ENCODE assay signal across 27 cellular contexts in genomic region chr13:21868823-21869222, GRCh38.
"Had no signal": no experiment of that assay in that cellular context is flagged by ENCODE, and none has a peak within 500 bp of the region (broad histone marks: within the 10 kb centered on the region; RNA-seq: fewer than 3 reads in every experiment).

No MANE protein-coding gene starts in this region.

- H3K27ac ChIP-seq: ascending aorta, breast epithelium, cardiac muscle cell, colonic mucosa, foreskin keratinocyte, gastroesophageal sphincter, heart right ventricle, VCaP had no signal

- H3K36me3 ChIP-seq: ascending aorta, breast epithelium, cardiac muscle cell, colonic mucosa, gastroesophageal sphincter, heart right ventricle had no signal

- DNase-seq: activated CD4-positive, alpha-beta memory T cell treated with anti-CD3 and anti-CD28 coated beads for 36 hours; activated CD4-positive, alpha-beta T cell treated with anti-CD3 and anti-CD28 coated beads for 36 hours; activated CD4-positive, CD25-positive, alpha-beta regulatory T cell; activated CD4-positive, CD25-positive, alpha-beta regulatory T cell treated with anti-CD3 and anti-CD28 coated beads, Interleukin-2, amount 50 U/mL, for 72 hours; activated CD8-positive, alpha-beta memory T cell treated with anti-CD3 and anti-CD28 coated beads, Interleukin-2, amount 10 ng/mL, durations not matched to agents 7 days and 5 days; activated CD8-positive, alpha-beta memory T cell treated with anti-CD3 and anti-CD28 coated beads, Interleukin-2, amount 50 U/mL, for 4 hours; activated CD8-positive, alpha-beta T cell treated with anti-CD3 and anti-CD28 coated beads, Interleukin-2, amount 10 ng/mL, durations not matched to agents 7 days and 5 days; activated gamma-delta T cell; activated naive CD4-positive, alpha-beta T cell; activated naive CD4-positive, alpha-beta T cell treated with anti-CD3 and anti-CD28 coated beads, Interleukin-2, amount 10 ng/mL, durations not matched to agents 7 days and 5 days; activated naive CD8-positive, alpha-beta T cell treated with anti-CD3 and anti-CD28 coated beads, Interleukin-2, amount 10 ng/mL, durations not matched to agents 7 days and 5 days; activated T-cell treated with anti-CD3 and anti-CD28 coated beads, Interleukin-2, amount 50 U/mL, for 1 hour; activated T-cell treated with anti-CD3 and anti-CD28 coated beads, Interleukin-2, amount 50 U/mL, for 72 hours; colonic mucosa; effector CD8-positive, alpha-beta T cell; foreskin keratinocyte; heart right ventricle; T-helper 2 cell had no signal

- H3K9me3 Mint-ChIP-seq: activated naive CD4-positive, alpha-beta T cell treated with anti-CD3 and anti-CD28 coated beads, Interleukin-2, amount 10 ng/mL, durations not matched to agents 7 days and 5 days; activated naive CD8-positive, alpha-beta T cell treated with anti-CD3 and anti-CD28 coated beads, Interleukin-2, amount 10 ng/mL, durations not matched to agents 7 days and 5 days; central memory CD8-positive, alpha-beta T cell had no signal

- H3K36me3 Mint-ChIP-seq: activated CD4-positive, alpha-beta memory T cell treated with anti-CD3 and anti-CD28 coated beads for 36 hours; activated CD8-positive, alpha-beta memory T cell treated with anti-CD3 and anti-CD28 coated beads, Interleukin-2, amount 10 ng/mL, durations not matched to agents 7 days and 5 days; activated naive CD4-positive, alpha-beta T cell treated with anti-CD3 and anti-CD28 coated beads, Interleukin-2, amount 10 ng/mL, durations not matched to agents 7 days and 5 days; activated naive CD8-positive, alpha-beta T cell treated with anti-CD3 and anti-CD28 coated beads, Interleukin-2, amount 10 ng/mL, durations not matched to agents 7 days and 5 days; brain had no signal

- H3K4me3 ChIP-seq: ascending aorta, breast epithelium, cardiac muscle cell, colonic mucosa, gastroesophageal sphincter, heart right ventricle had no signal

- H3K4me1 ChIP-seq: ascending aorta, breast epithelium, colonic mucosa, foreskin keratinocyte, heart right ventricle had no signal

- H3K27me3 ChIP-seq: ascending aorta, breast epithelium, cardiac muscle cell, colonic mucosa, foreskin keratinocyte, gastroesophageal sphincter, heart right ventricle had no signal

- H3K27ac Mint-ChIP-seq: activated CD4-positive, alpha-beta memory T cell treated with anti-CD3 and anti-CD28 coated beads for 36 hours; activated CD4-positive, alpha-beta T cell treated with anti-CD3 and anti-CD28 coated beads for 36 hours; activated CD4-positive, alpha-beta T cell treated with anti-CD3 and anti-CD28 coated beads, Interleukin-2, amount 10 ng/mL, durations not matched to agents 24 days and 14 days; activated CD8-positive, alpha-beta memory T cell treated with anti-CD3 and anti-CD28 coated beads, Interleukin-2, amount 10 ng/mL, durations not matched to agents 7 days and 5 days; activated CD8-positive, alpha-beta T cell treated with anti-CD3 and anti-CD28 coated beads, Interleukin-2, amount 10 ng/mL, durations not matched to agents 7 days and 5 days; activated naive CD4-positive, alpha-beta T cell treated with anti-CD3 and anti-CD28 coated beads, Interleukin-2, amount 10 ng/mL, durations not matched to agents 7 days and 5 days; activated naive CD4-positive, alpha-beta T cell treated with anti-CD3 and anti-CD28 coated beads, Interleukin-2, amount 50 U/mL, for 72 hours; activated naive CD8-positive, alpha-beta T cell treated with anti-CD3 and anti-CD28 coated beads, Interleukin-2, amount 10 ng/mL, durations not matched to agents 7 days and 5 days; activated T-cell treated with anti-CD3 and anti-CD28 coated beads, Interleukin-2, amount 50 U/mL, for 72 hours; brain had no signal

- H3K9me3 ChIP-seq: ascending aorta, breast epithelium, colonic mucosa, gastroesophageal sphincter had no signal

- H3K4me3 Mint-ChIP-seq: activated CD4-positive, alpha-beta memory T cell treated with anti-CD3 and anti-CD28 coated beads for 36 hours; activated CD4-positive, alpha-beta T cell treated with anti-CD3 and anti-CD28 coated beads for 36 hours; activated CD4-positive, alpha-beta T cell treated with anti-CD3 and anti-CD28 coated beads, Interleukin-2, amount 10 ng/mL, durations not matched to agents 24 days and 14 days; activated CD8-positive, alpha-beta memory T cell treated with anti-CD3 and anti-CD28 coated beads, Interleukin-2, amount 10 ng/mL, durations not matched to agents 7 days and 5 days; activated CD8-positive, alpha-beta T cell treated with anti-CD3 and anti-CD28 coated beads, Interleukin-2, amount 10 ng/mL, durations not matched to agents 7 days and 5 days; activated naive CD4-positive, alpha-beta T cell treated with anti-CD3 and anti-CD28 coated beads, Interleukin-2, amount 10 ng/mL, durations not matched to agents 7 days and 5 days; activated naive CD8-positive, alpha-beta T cell treated with anti-CD3 and anti-CD28 coated beads, Interleukin-2, amount 10 ng/mL, durations not matched to agents 7 days and 5 days; activated T-cell treated with anti-CD3 and anti-CD28 coated beads, Interleukin-2, amount 50 U/mL, for 72 hours; brain; central memory CD8-positive, alpha-beta T cell had no signal

- H3K4me1 Mint-ChIP-seq: activated CD4-positive, alpha-beta T cell treated with anti-CD3 and anti-CD28 coated beads for 36 hours; activated CD4-positive, alpha-beta T cell treated with anti-CD3 and anti-CD28 coated beads, Interleukin-2, amount 10 ng/mL, durations not matched to agents 24 days and 14 days; activated CD8-positive, alpha-beta memory T cell treated with anti-CD3 and anti-CD28 coated beads, Interleukin-2, amount 10 ng/mL, durations not matched to agents 7 days and 5 days; activated naive CD4-positive, alpha-beta T cell treated with anti-CD3 and anti-CD28 coated beads, Interleukin-2, amount 10 ng/mL, durations not matched to agents 7 days and 5 days; activated naive CD8-positive, alpha-beta T cell treated with anti-CD3 and anti-CD28 coated beads, Interleukin-2, amount 10 ng/mL, durations not matched to agents 7 days and 5 days; brain; central memory CD8-positive, alpha-beta T cell had no signal

- H3K27me3 Mint-ChIP-seq: activated CD4-positive, alpha-beta T cell treated with anti-CD3 and anti-CD28 coated beads, Interleukin-2, amount 10 ng/mL, durations not matched to agents 24 days and 14 days; activated CD8-positive, alpha-beta memory T cell treated with anti-CD3 and anti-CD28 coated beads, Interleukin-2, amount 10 ng/mL, durations not matched to agents 7 days and 5 days had no signal
